In the genomic region with DNA sequence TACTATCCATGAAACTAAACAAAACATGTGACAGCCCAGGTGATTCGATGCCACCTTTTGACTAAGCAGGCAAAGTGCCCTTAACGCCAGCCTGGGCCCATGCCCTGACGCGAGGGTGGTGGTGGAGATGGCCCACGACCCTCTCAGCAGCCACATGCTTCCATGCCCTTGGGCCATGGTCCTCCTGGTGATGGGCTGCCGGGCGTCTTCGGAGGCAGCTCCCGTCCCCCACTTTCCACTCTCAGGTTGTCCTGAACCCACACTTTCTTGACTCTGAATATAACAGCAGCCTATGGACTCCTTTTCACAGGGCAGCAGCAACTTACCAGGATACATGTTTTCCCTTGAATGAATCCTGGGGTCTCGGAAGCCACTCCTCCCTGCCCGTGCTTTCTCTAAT, we compare ENCODE assay signal across 19 cellular contexts. TPM values are rescaled to one million over a fixed set of nuclear protein-coding genes. Genes with fewer than 3 reads are reported as not detected.
A peak's percentile ranks its signal among the peaks of the same experiment; 100 is the strongest.
DNase-seq lines count a peak whose midpoint lies in the region; ATAC-seq, FAIRE-seq and TF ChIP-seq lines count a peak whose summit lies in the region.
"Had no signal": no experiment of that assay in that cellular context is flagged by ENCODE, and none has a peak within 500 bp of the region (broad histone marks: within the 10 kb centered on the region; RNA-seq: fewer than 3 reads in every experiment).

No MANE protein-coding gene starts in this region.

- CTCF ChIA-PET in H1 (lab: Charles Lee; ENCODE audit: partially characterized antibody): interaction anchor here (0.9 to 2.2 kb wide), 3 partner anchors 9 to 61 kb away, joined by 3 to 10 read pairs (median 3); no protein-coding TSS in a partner anchor
- CTCF ChIA-PET in activated CD4-positive, alpha-beta T cell treated with anti-CD3 and anti-CD28 coated beads for 36 hours (lab: Charles Lee): interaction anchor here (0.6 kb wide), 1 partner anchor 45 kb away, joined by 3 read pairs; no protein-coding TSS in a partner anchor

- no peaks in the 10 kb centered on the region for H3K9me3 Mint-ChIP-seq in astrocyte (ENCODE audit: unreplicated experiment)
- no peaks in the 10 kb centered on the region for H3K9me3 Mint-ChIP-seq in activated CD4-positive, alpha-beta T cell treated with anti-CD3 and anti-CD28 coated beads for 36 hours (ENCODE audit: low read depth)
- H3K9me3 Mint-ChIP-seq: CD4-positive, CD25-positive, alpha-beta regulatory T cell; CD8-positive, alpha-beta memory T cell; H9 had no signal

- no peak overlapping the region for H2BK15ac ChIP-seq in H1 (ENCODE audit: low read length)

- no peaks in the 10 kb centered on the region for H3K79me2 ChIP-seq in astrocyte (ENCODE audit: insufficient read depth, low read length)
- H3K79me2 ChIP-seq in H1 (ENCODE audit: control insufficient read depth in 1 of 2, insufficient read depth in 2 of 2, low read length in 2 of 2): no peaks in the 10 kb centered on the region
- no peaks in the 10 kb centered on the region for H3K79me2 ChIP-seq in trophoblast cell (ENCODE audit: control insufficient read depth, insufficient read depth, low read length, poor library complexity)

- no peak for TF ChIP-seq POLR2A in H1 (IDR thresholded peaks at IDR 0.05; ENCODE audit: control extremely low read depth in 1 of 2, low read depth in 2 of 2, low read length in 2 of 2)

- peak overlapping the region; percentile 75 for H3K27ac Mint-ChIP-seq in astrocyte (ENCODE audit: unreplicated experiment)
- H3K27ac Mint-ChIP-seq in activated CD4-positive, alpha-beta T cell treated with anti-CD3 and anti-CD28 coated beads for 36 hours: no peak overlapping the region
- H3K27ac Mint-ChIP-seq: H9 had no signal

- no peaks in the 10 kb centered on the region for H3K23me2 ChIP-seq in H1 (ENCODE audit: low read depth, low read length)

- H3K4me2 ChIP-seq in astrocyte (ENCODE audit: low read length): no peak overlapping the region
- H3K4me2 ChIP-seq in H1 (ENCODE audit: insufficient read depth in 1 of 2, low read depth in 2 of 2, low read length in 2 of 2): no peak overlapping the region
- H3K4me2 ChIP-seq in trophoblast cell (ENCODE audit: low read length): no peak overlapping the region

- H3K4me3 ChIP-seq in astrocyte (ENCODE audit: insufficient read depth, low read depth, low read length): no peak overlapping the region
- H3K4me3 ChIP-seq in H1 (ENCODE audit: extremely low read depth in 1 of 4, insufficient read depth in 2 of 4, low read depth in 3 of 4, low read length in 4 of 4): no peak overlapping the region
- H3K4me3 ChIP-seq in trophoblast cell (ENCODE audit: low read depth, low read length): peak overlapping the region; percentile 43

- H2BK20ac ChIP-seq in H1 (ENCODE audit: low read length): no peak overlapping the region

- H3K4ac ChIP-seq in H1 (replicated peaks; ENCODE audit: insufficient read length, low read depth, low read length) (no peak overlapping the region), trophoblast cell (ENCODE audit: low read depth, low read length) (no peak overlapping the region)

- H3K4me1 ChIP-seq in astrocyte (ENCODE audit: insufficient read depth, low read length) (no peaks in the 10 kb centered on the region), H1 (replicated peaks in 1 of 4; ENCODE audit: control insufficient read depth in 3 of 4, insufficient read depth in 4 of 4, low read length in 3 of 4) (peaks cover 0 to 6% (median 1%) of the 10 kb centered on the region in 4 experiments; a peak in 2 of 7 replicates), trophoblast cell (ENCODE audit: control insufficient read depth in 1 of 2, insufficient read depth in 2 of 2, low read length in 2 of 2) (no peaks in the 10 kb centered on the region)
- H3K4me1 ChIP-seq: BE2C, Caco-2 had no signal

- H2BK120ac ChIP-seq in H1 (replicated peaks; ENCODE audit: low read depth, low read length) (no peak overlapping the region), trophoblast cell (ENCODE audit: insufficient read depth, low read length, poor library complexity) (no peak overlapping the region)

- no peak overlapping the region for H3K9ac ChIP-seq in astrocyte (ENCODE audit: low read length)
- H3K9ac ChIP-seq in H1 (replicated peaks in 1 of 4; ENCODE audit: extremely low read depth in 1 of 4, low read depth in 3 of 4, low read length in 3 of 4): no peak overlapping the region
- no peak overlapping the region for H3K9ac ChIP-seq in trophoblast cell (ENCODE audit: low read length)

- peaks cover 3% of the 10 kb centered on the region for H3K4me1 Mint-ChIP-seq in astrocyte (ENCODE audit: low read depth, unreplicated experiment)
- peaks cover 6% of the 10 kb centered on the region for H3K4me1 Mint-ChIP-seq in activated CD4-positive, alpha-beta T cell treated with anti-CD3 and anti-CD28 coated beads for 36 hours

- H4K8ac ChIP-seq in H1 (ENCODE audit: extremely low read depth, insufficient read depth, low read length) (no peak overlapping the region; the same call in 1 of the 2 replicates), trophoblast cell (ENCODE audit: low read depth, low read length) (no peak overlapping the region)

- no peak overlapping the region for H2AK5ac ChIP-seq in H1 (ENCODE audit: low read depth, low read length)
- no peak overlapping the region for H2AK5ac ChIP-seq in trophoblast cell (ENCODE audit: low read length)

- H3K9me3 ChIP-seq in astrocyte (ENCODE audit: insufficient read depth, low read depth, low read length) (no peaks in the 10 kb centered on the region), H1 (ENCODE audit: insufficient read depth in 2 of 2, low read depth in 1 of 2, low read length in 1 of 2) (no peaks in the 10 kb centered on the region), trophoblast cell (ENCODE audit: insufficient read depth, low read depth, low read length) (no peaks in the 10 kb centered on the region)
- H3K9me3 ChIP-seq: BE2C, Caco-2 had no signal

- no peak for ATAC-seq in activated CD4-positive, alpha-beta T cell treated with anti-CD3 and anti-CD28 coated beads for 36 hours

- no peak overlapping the region for H3K56ac ChIP-seq in H1 (replicated peaks; ENCODE audit: insufficient read length, low read depth, low read length)

- H3K36me3 ChIP-seq in astrocyte (ENCODE audit: insufficient read depth, low read length): peaks cover 11% of the 10 kb centered on the region
- H3K36me3 ChIP-seq in H1 (ENCODE audit: control insufficient read depth in 2 of 4, insufficient read depth in 4 of 4, low read length in 3 of 4): no peaks in the 10 kb centered on the region; a peak in 1 of 8 replicates
- H3K36me3 ChIP-seq in trophoblast cell (ENCODE audit: control insufficient read depth in 1 of 2, insufficient read depth in 2 of 2, low read length in 2 of 2): peaks cover 2 to 3% of the 10 kb centered on the region in 2 experiments

- H3K23ac ChIP-seq in H1 (ENCODE audit: insufficient read length) (no peak overlapping the region), trophoblast cell (ENCODE audit: low read length) (no peak overlapping the region)

- H3K79me1 ChIP-seq in H1 (ENCODE audit: low read depth, low read length) (no peaks in the 10 kb centered on the region), trophoblast cell (ENCODE audit: low read length) (no peaks in the 10 kb centered on the region)

- no peak overlapping the region for H3K18ac ChIP-seq in H1 (ENCODE audit: extremely low read depth, low read length)
- H3K18ac ChIP-seq in trophoblast cell (ENCODE audit: low read length): no peak overlapping the region

- H3K27me3 ChIP-seq in astrocyte (ENCODE audit: insufficient read depth, low read length) (no peaks in the 10 kb centered on the region), H1 (replicated peaks in 1 of 4; ENCODE audit: control insufficient read depth in 3 of 4, extremely low read depth in 1 of 4, insufficient read depth in 3 of 4, low read length in 3 of 4) (no peaks in the 10 kb centered on the region), trophoblast cell (ENCODE audit: insufficient read depth, low read length) (no peaks in the 10 kb centered on the region)
- H3K27me3 ChIP-seq: BE2C had no signal

- H2BK5ac ChIP-seq in H1 (ENCODE audit: low read depth, low read length) (no peak overlapping the region), trophoblast cell (ENCODE audit: low read depth, low read length, poor library complexity) (no peak overlapping the region)

- H3K27me3 Mint-ChIP-seq in astrocyte (ENCODE audit: low read depth, unreplicated experiment): no peaks in the 10 kb centered on the region
- no peaks in the 10 kb centered on the region for H3K27me3 Mint-ChIP-seq in activated CD4-positive, alpha-beta T cell treated with anti-CD3 and anti-CD28 coated beads for 36 hours

- POLR2A ChIA-PET in H1 (lab: Charles Lee; ENCODE audit: partially characterized antibody): no interaction called here
- POLR2A ChIA-PET in activated CD4-positive, alpha-beta T cell treated with anti-CD3 and anti-CD28 coated beads for 36 hours (lab: Charles Lee): no interaction called here

- H3K27ac ChIP-seq in astrocyte (ENCODE audit: low read depth, low read length) (no peak overlapping the region), H1 (ENCODE audit: low read depth, low read length) (no peak overlapping the region), trophoblast cell (ENCODE audit: low read depth, low read length) (no peak overlapping the region)

- FAIRE-seq in astrocyte (lab: Jason Lieb, UNC) (no peak), H1 (lab: Jason Lieb, UNC) (no peak)
- FAIRE-seq: A204.1 had no signal

- TF ChIP-seq CTCF in astrocyte (IDR thresholded peaks at IDR 0.05; ENCODE audit: insufficient read depth, low read depth, low read length): no peak
- no peak for TF ChIP-seq CTCF in H1 (IDR thresholded peaks at IDR 0.05; ENCODE audit: control extremely low read depth in 1 of 3, insufficient read depth in 1 of 3, low read depth in 1 of 3, low read length in 3 of 3)

- H4K12ac ChIP-seq in trophoblast cell (ENCODE audit: low read depth, low read length): no peak overlapping the region

- no peak for TF ChIP-seq EP300 in H1 (IDR thresholded peaks at IDR 0.05; ENCODE audit: borderline replicate concordance in 1 of 2, low read depth in 2 of 2, low read length in 2 of 2)

- H2AFZ ChIP-seq in astrocyte (ENCODE audit: low read depth, low read length): no peak overlapping the region
- no peak overlapping the region for H2AFZ ChIP-seq in H1 (ENCODE audit: low read length)
- H2AFZ ChIP-seq in trophoblast cell (ENCODE audit: insufficient read depth, low read length, poor library complexity): no peak overlapping the region

- H3K14ac ChIP-seq in H1 (ENCODE audit: insufficient read length): no peak overlapping the region
- no peak overlapping the region for H3K14ac ChIP-seq in trophoblast cell (ENCODE audit: low read length)

- peaks cover 10% of the 10 kb centered on the region for H3K36me3 Mint-ChIP-seq in astrocyte (ENCODE audit: low read depth, unreplicated experiment)
- peaks cover 10% of the 10 kb centered on the region for H3K36me3 Mint-ChIP-seq in activated CD4-positive, alpha-beta T cell treated with anti-CD3 and anti-CD28 coated beads for 36 hours (ENCODE audit: low read depth)

- TF ChIP-seq RAD21 in H1 (IDR thresholded peaks at IDR 0.05 in 1 of 2, conservative IDR thresholded peaks at IDR 0.05 in 1 of 2; ENCODE audit: low read depth in 2 of 2, low read length in 2 of 2): no peak

- intact Hi-C loops in activated CD4-positive, alpha-beta T cell treated with anti-CD3 and anti-CD28 coated beads for 36 hours (cut with DNase I, micrococcal nuclease): loop anchor here in 1 of 2 experiments (5.0 kb wide), 1 partner anchor 57 kb away; no protein-coding TSS in a partner anchor

- no peak overlapping the region for H3K4me3 Mint-ChIP-seq in astrocyte (ENCODE audit: unreplicated experiment)
- H3K4me3 Mint-ChIP-seq in activated CD4-positive, alpha-beta T cell treated with anti-CD3 and anti-CD28 coated beads for 36 hours: no peak overlapping the region
- H3K4me3 Mint-ChIP-seq: CD4-positive, CD25-positive, alpha-beta regulatory T cell; CD8-positive, alpha-beta memory T cell; H9 had no signal

- peak overlapping the region; percentile 54; the same call in 1 of the 2 replicates for H2BK12ac ChIP-seq in H1 (ENCODE audit: low read depth, low read length)
- H2BK12ac ChIP-seq in trophoblast cell (ENCODE audit: low read length): no peak overlapping the region

- no peak overlapping the region for H4K91ac ChIP-seq in H1 (replicated peaks; ENCODE audit: insufficient read length, low read length)
- H4K91ac ChIP-seq in trophoblast cell (ENCODE audit: low read depth, low read length): no peak overlapping the region

- 92% methylated on average over 11 of the region's 11 CpGs; no CpG with 5 or more reads in 1 of the 2 experiments for WGBS in H1 (ENCODE audit: extremely low coverage in 1 of 2, insufficient coverage in 1 of 2, insufficient read length in 1 of 2, insufficient replicate concordance in 2 of 2, low coverage in 1 of 2, low lambda C conversion rate in 2 of 2, missing lambda C conversion rate in 1 of 2), 2 experiments
- no CpG with 5 or more reads among the region's 11 CpGs for WGBS in trophoblast cell (ENCODE audit: extremely low coverage, insufficient coverage, insufficient read length)

- DNase-seq in astrocyte (ENCODE audit: low read depth) (no peak), H1 (ENCODE audit: low read depth in 1 of 2, low spot score in 2 of 2) (no peak), mesenteric fat pad (ENCODE audit: low spot score) (peak; percentile 71), trophoblast cell (no peak), RKO (ENCODE audit: low spot score) (no peak), DMS79 treated with DMSO at 0.1 percent for 48 hours (lab: John Stamatoyannopoulos, UW) (no peak)
- DNase-seq in activated CD4-positive, alpha-beta T cell treated with anti-CD3 and anti-CD28 coated beads for 36 hours: no peak
- DNase-seq: ACHN; BE2C; C1 segment of cervical spinal cord; Caco-2; CD4-positive, CD25-positive, alpha-beta regulatory T cell; CD8-positive, alpha-beta memory T cell; DMS153; DMS79; GF-D8; GOT3; H9 had no signal

- no peak overlapping the region for H4K5ac ChIP-seq in H1 (ENCODE audit: insufficient read length, low read depth, low read length)

- H4K20me1 ChIP-seq in astrocyte (ENCODE audit: insufficient read depth, low read length): peaks cover 7% of the 10 kb centered on the region
- no peaks in the 10 kb centered on the region for H4K20me1 ChIP-seq in H1 (replicated peaks in 1 of 2; ENCODE audit: control insufficient read depth in 1 of 2, insufficient read depth in 2 of 2, low read length in 2 of 2)

RNA-seq across cellular contexts. Expression of a gene that starts 33.6 kb away (rescaled TPM):
- total RNA-seq in astrocyte (9.0 and 9.7 TPM in 2 replicates), mesenteric fat pad (9.6 TPM)
- 8.2 and 9.0 TPM in 2 replicates for total RNA-seq in H1 (2021; fragmentation: NEBNext Ultra II Directional; extraction: Animal tissue kit (Norgen Biotek cat#: 25700))
- 1.7 and 2.4 TPM in 2 replicates for polyA plus RNA-seq in H1 (2011; rRNA removed)
- polyA plus RNA-seq in H1 (2011; cell fraction: cytosol; rRNA removed): 3.3 TPM
- 1.8 TPM for polyA plus RNA-seq in H1 (2011; cell fraction: nucleus; rRNA removed)
- polyA plus RNA-seq in H1 (2012, experiment 1 of 2): 4.6 to 6.5 TPM (median 5.1 TPM) in 4 replicates
- polyA plus RNA-seq in H1 (2012, experiment 2 of 2): 1.1 TPM
- 5.7 TPM for polyA plus RNA-seq in H1 (2013, experiment 1 of 2)
- polyA plus RNA-seq in H1 (2013, experiment 2 of 2): 6.7 TPM
- 2.2 TPM in 2 replicates for polyA minus RNA-seq in H1 (2011; rRNA and poly(A)+ RNA removed)
- polyA minus RNA-seq in H1 (2011; cell fraction: cytosol; rRNA and poly(A)+ RNA removed): 1.6 TPM
- polyA minus RNA-seq in H1 (2011; cell fraction: nucleus; rRNA and poly(A)+ RNA removed): 7.6 TPM
- polyA plus RNA-seq in trophoblast cell (2013): 4.9 and 5.0 TPM in 2 replicates
- 1 to 10 TPM; 4.7 to 7.7 TPM for total RNA-seq in activated CD4-positive, alpha-beta T cell treated with anti-CD3 and anti-CD28 coated beads for 36 hours
